24 cellular contexts compared by ENCODE assay signal in the genomic region with DNA sequence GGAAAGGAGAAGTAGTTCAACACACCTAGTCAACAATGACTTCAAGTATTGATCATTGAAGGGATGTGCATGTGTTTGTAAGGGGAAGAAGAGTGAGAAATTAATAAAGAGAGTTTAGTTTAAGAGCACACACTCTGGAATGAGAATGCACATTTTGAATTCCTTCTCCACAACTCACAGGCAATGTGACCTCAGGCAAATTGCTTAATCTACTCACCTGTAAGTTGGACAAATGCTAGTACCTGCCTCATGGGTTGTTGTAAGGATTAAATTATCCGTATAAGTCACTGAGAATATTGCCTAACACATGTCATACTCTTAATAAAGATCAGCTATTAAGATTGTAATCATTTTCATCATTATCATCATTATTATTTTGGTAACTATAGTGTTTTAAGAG.
"Had no signal": no experiment of that assay in that cellular context is flagged by ENCODE, and none has a peak within 500 bp of the region (broad histone marks: within the 10 kb centered on the region; RNA-seq: fewer than 3 reads in every experiment).

No MANE protein-coding gene starts in this region.

- H3K27ac Mint-ChIP-seq: natural killer cell treated with Interleukin-12 subunit alpha and Interleukin-12 subunit beta and Interleukin-15 and Interleukin-18, amount 100 ng/mL, for 72 hours; progenitor cell of endocrine pancreas; stimulated activated effector memory CD8-positive, alpha-beta T cell treated with anti-CD3 and anti-CD28 coated beads, Interleukin-12 subunit alpha, Interleukin-12 subunit beta, amount 100 ng/mL, for 72 hours had no signal

- H3K27ac ChIP-seq: esophagus muscularis mucosa, gastroesophageal sphincter, left ventricle myocardium inferior, lower lobe of right lung, pancreas, right lobe of liver, suprapubic skin, thyroid gland, upper lobe of left lung, vagina had no signal

- ATAC-seq: gastroesophageal sphincter; left cardiac atrium; lower lobe of right lung; natural killer cell treated with Interleukin-12 subunit alpha and Interleukin-12 subunit beta and Interleukin-15 and Interleukin-18, amount 100 ng/mL, for 72 hours; pancreas; right lobe of liver; stimulated activated effector memory CD8-positive, alpha-beta T cell treated with anti-CD3 and anti-CD28 coated beads, Interleukin-12 subunit alpha, Interleukin-12 subunit beta, amount 100 ng/mL, for 72 hours; stimulated activated naive CD8-positive, alpha-beta T cell treated with anti-CD3 and anti-CD28 coated beads, Interleukin-15, Interleukin-2, amounts not matched to agents 100 U/mL and 50 U/mL, for 24 hours had no signal

- H3K4me1 Mint-ChIP-seq: stimulated activated effector memory CD8-positive, alpha-beta T cell treated with anti-CD3 and anti-CD28 coated beads, Interleukin-12 subunit alpha, Interleukin-12 subunit beta, amount 100 ng/mL, for 72 hours had no signal

- H3K4me1 ChIP-seq: esophagus muscularis mucosa, gastroesophageal sphincter, left ventricle myocardium inferior, lower lobe of right lung, pancreas, right lobe of liver, suprapubic skin, thyroid gland, upper lobe of left lung, vagina had no signal

- H3K4me3 ChIP-seq: esophagus muscularis mucosa, gastroesophageal sphincter, left ventricle myocardium inferior, lower lobe of right lung, pancreas, right lobe of liver, suprapubic skin, thyroid gland, upper lobe of left lung, vagina had no signal

- H3K27me3 Mint-ChIP-seq: progenitor cell of endocrine pancreas had no signal

- H3K9me3 ChIP-seq: esophagus muscularis mucosa, gastroesophageal sphincter, left ventricle myocardium inferior, lower lobe of right lung, pancreas, right lobe of liver, suprapubic skin, thyroid gland, upper lobe of left lung, vagina had no signal

- DNase-seq: dermis blood vessel endothelial cell; glutamatergic neuron; islet precursor cell; left cardiac atrium; left ventricle myocardium inferior; lower lobe of right lung; mesenchymal stem cell; midbrain; occipital lobe; pancreas; right lobe of liver; stimulated activated CD4-positive, alpha-beta T cell treated with anti-CD3 and anti-CD28 coated beads, Interleukin-4, amount 100 ng/mL, for 1 hour; stimulated activated CD8-positive, alpha-beta memory T cell treated with anti-CD3 and anti-CD28 coated beads, Interleukin-4, amount 100 ng/mL, for 48 hours; stimulated activated naive CD8-positive, alpha-beta T cell treated with anti-CD3 and anti-CD28 coated beads, Interleukin-15, Interleukin-2, amounts not matched to agents 100 U/mL and 50 U/mL, for 24 hours; thyroid gland; upper lobe of left lung had no signal

- H3K36me3 ChIP-seq: esophagus muscularis mucosa, gastroesophageal sphincter, left ventricle myocardium inferior, lower lobe of right lung, pancreas, right lobe of liver, suprapubic skin, thyroid gland, upper lobe of left lung, vagina had no signal

- FAIRE-seq: colon, pancreas had no signal

- H3K36me3 Mint-ChIP-seq: natural killer cell treated with Interleukin-12 subunit alpha and Interleukin-12 subunit beta and Interleukin-15 and Interleukin-18, amount 100 ng/mL, for 72 hours; stimulated activated effector memory CD8-positive, alpha-beta T cell treated with anti-CD3 and anti-CD28 coated beads, Interleukin-12 subunit alpha, Interleukin-12 subunit beta, amount 100 ng/mL, for 72 hours had no signal

- H3K9me3 Mint-ChIP-seq: natural killer cell treated with Interleukin-12 subunit alpha and Interleukin-12 subunit beta and Interleukin-15 and Interleukin-18, amount 100 ng/mL, for 72 hours; stimulated activated effector memory CD8-positive, alpha-beta T cell treated with anti-CD3 and anti-CD28 coated beads, Interleukin-12 subunit alpha, Interleukin-12 subunit beta, amount 100 ng/mL, for 72 hours had no signal

- H3K4me3 Mint-ChIP-seq: natural killer cell treated with Interleukin-12 subunit alpha and Interleukin-12 subunit beta and Interleukin-15 and Interleukin-18, amount 100 ng/mL, for 72 hours; stimulated activated effector memory CD8-positive, alpha-beta T cell treated with anti-CD3 and anti-CD28 coated beads, Interleukin-12 subunit alpha, Interleukin-12 subunit beta, amount 100 ng/mL, for 72 hours had no signal

- H3K27me3 ChIP-seq: esophagus muscularis mucosa, gastroesophageal sphincter, pancreas, right lobe of liver, suprapubic skin, thyroid gland, upper lobe of left lung, vagina had no signal
